11 cellular contexts compared by ENCODE assay signal in the genomic region with DNA sequence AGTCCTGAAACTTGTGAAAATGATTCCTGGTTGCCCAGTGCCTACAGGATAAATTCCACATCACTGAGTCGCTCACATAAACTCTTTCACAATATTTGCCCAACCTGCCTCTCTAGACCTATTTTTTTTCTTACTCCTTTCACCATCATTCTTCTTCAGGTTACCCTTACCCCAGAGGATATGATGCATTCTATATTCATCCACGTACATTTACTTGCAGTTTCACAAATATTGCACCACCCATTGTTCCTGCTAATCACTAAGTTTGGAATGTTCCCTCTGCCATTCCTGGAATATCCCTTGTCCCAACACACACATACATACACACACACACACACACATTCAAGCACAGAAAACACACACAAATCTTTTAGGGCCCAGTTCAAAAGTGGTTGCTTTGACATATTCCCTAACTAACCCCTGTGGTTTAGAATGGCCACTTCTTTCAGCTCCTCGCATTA.
A peak's percentile ranks its signal among the peaks of the same experiment; 100 is the strongest.
DNase-seq lines count a peak whose midpoint lies in the region; ATAC-seq lines count a peak whose summit lies in the region.
"Had no signal": no experiment of that assay in that cellular context is flagged by ENCODE, and none has a peak within 500 bp of the region (broad histone marks: within the 10 kb centered on the region; RNA-seq: fewer than 3 reads in every experiment).

No MANE protein-coding gene starts in this region.

- DNase-seq in AG08396 (ENCODE audit: low spot score) (peak; percentile 27), LoVo (ENCODE audit: low spot score) (peak; percentile 74), dermis blood vessel endothelial cell (peak; percentile 94), lung microvascular endothelial cell (ENCODE audit: low read depth in 2 of 2) (peak; percentile 86 to 89), occipital lobe (lab: John Stamatoyannopoulos, UW) (no peak), NCI-H146 treated with DMSO at 0.1 percent for 48 hours (lab: John Stamatoyannopoulos, UW; ENCODE audit: unreplicated experiment) (no peak), HuH-7 (ENCODE audit: low spot score) (no peak)
- DNase-seq: activated T-cell treated with anti-CD3 and anti-CD28 coated beads, Interleukin-2, amount 50 U/mL, for 48 hours; effector memory CD4-positive, alpha-beta T cell; NCI-H69 had no signal

- ATAC-seq in GM19452 (IDR thresholded peaks at IDR 0.05; ENCODE audit: unreplicated experiment), result no peak

Comparison
In these comparisons a context has a peak if more than half of its experiments do, and no peak if none do; other contexts are left out.
1. DNase-seq: peak in AG08396 (single experiment), LoVo (single experiment), dermis blood vessel endothelial cell (single experiment) and lung microvascular endothelial cell (2 of 2); none in occipital lobe (single experiment), NCI-H146 treated with DMSO at 0.1 percent for 48 hours (single experiment) and HuH-7 (single experiment).